In the genomic region with DNA sequence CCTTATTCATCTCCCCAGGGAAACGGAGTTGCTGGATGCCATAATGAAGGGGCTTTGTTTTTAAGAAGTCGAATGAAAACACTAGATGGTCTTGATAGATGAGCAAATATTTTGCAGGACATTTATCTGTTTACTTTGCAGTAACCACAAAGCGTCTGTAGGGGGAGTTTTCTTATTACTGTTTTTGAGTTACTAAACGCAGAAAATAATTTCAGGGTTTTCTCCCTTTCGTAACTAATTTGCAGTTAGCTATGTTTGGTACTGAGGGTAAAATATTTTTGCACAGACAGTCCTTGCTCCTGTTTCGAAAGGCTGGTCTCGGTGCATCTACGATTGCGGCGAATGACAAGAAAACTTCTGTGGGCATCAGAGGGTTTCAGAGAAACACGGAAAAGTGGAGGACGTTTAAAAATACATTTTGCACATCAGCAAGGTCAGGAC, we compare ENCODE assay signal across 8 cellular contexts.
A peak's percentile ranks its signal among the peaks of the same experiment; 100 is the strongest.
DNase-seq lines count a peak whose midpoint lies in the region; TF ChIP-seq lines count a peak whose summit lies in the region.
"Had no signal": no experiment of that assay in that cellular context is flagged by ENCODE, and none has a peak within 500 bp of the region (broad histone marks: within the 10 kb centered on the region; RNA-seq: fewer than 3 reads in every experiment).

No MANE protein-coding gene starts in this region.

- no peak overlapping the region for H3K27ac Mint-ChIP-seq in endothelial cell (ENCODE audit: unreplicated experiment)

- peak; percentile 46; the same call in 1 of the 2 replicates for TF ChIP-seq CTCF in GM12875 (IDR thresholded peaks at IDR 0.05; ENCODE audit: borderline replicate concordance, insufficient read depth, low read depth, low read length)
- peak; percentile 63 for TF ChIP-seq CTCF in NB4 (IDR thresholded peaks at IDR 0.05; ENCODE audit: low read depth, low read length)
- peak; percentile 86 for TF ChIP-seq CTCF in endothelial cell (IDR thresholded peaks at IDR 0.05; ENCODE audit: unreplicated experiment)

- H3K36me3 Mint-ChIP-seq in endothelial cell (ENCODE audit: low read depth, unreplicated experiment), result no peaks in the 10 kb centered on the region

- no peaks in the 10 kb centered on the region for H3K9me3 Mint-ChIP-seq in endothelial cell (ENCODE audit: unreplicated experiment)

- H3K27me3 Mint-ChIP-seq in endothelial cell (ENCODE audit: unreplicated experiment), result no peaks in the 10 kb centered on the region

- H3K4me3 ChIP-seq in GM12875 (ENCODE audit: low read depth, low read length) (no peak overlapping the region), NB4 (ENCODE audit: low read depth, low read length) (no peak overlapping the region)
- H3K4me3 ChIP-seq: SJSA1 had no signal

- TF ChIP-seq POLR2A in NB4 (IDR thresholded peaks at IDR 0.05; ENCODE audit: extremely low read depth, insufficient read length), result no peak

- DNase-seq in NB4 (ENCODE audit: low read depth) (peak; percentile 30), endothelial cell (ENCODE audit: low spot score) (no peak), renal cortical epithelial cell (ENCODE audit: low read depth) (peak; percentile 9), NCI-H2081 treated with DMSO at 0.1 percent for 48 hours (lab: John Stamatoyannopoulos, UW) (no peak), GOT3 (lab: John Stamatoyannopoulos, UW) (no peak), NCI-H446 (lab: John Stamatoyannopoulos, UW) (no peak)

- peaks cover 12% of the 10 kb centered on the region for H3K4me1 Mint-ChIP-seq in endothelial cell (ENCODE audit: unreplicated experiment)

- no peak overlapping the region for H3K4me3 Mint-ChIP-seq in endothelial cell (ENCODE audit: unreplicated experiment)

Comparison
In these comparisons a context has a peak if more than half of its experiments do, and no peak if none do; other contexts are left out.
1. DNase-seq: peak in NB4 (single experiment) and renal cortical epithelial cell (single experiment); none in endothelial cell (single experiment), NCI-H2081 treated with DMSO at 0.1 percent for 48 hours (single experiment), GOT3 (single experiment) and NCI-H446 (0 of 2).
2. Peak in every context shown above with its lines, with median percentiles within 50 percentile points of each other: CTCF ChIP-seq.